In the genomic region with DNA sequence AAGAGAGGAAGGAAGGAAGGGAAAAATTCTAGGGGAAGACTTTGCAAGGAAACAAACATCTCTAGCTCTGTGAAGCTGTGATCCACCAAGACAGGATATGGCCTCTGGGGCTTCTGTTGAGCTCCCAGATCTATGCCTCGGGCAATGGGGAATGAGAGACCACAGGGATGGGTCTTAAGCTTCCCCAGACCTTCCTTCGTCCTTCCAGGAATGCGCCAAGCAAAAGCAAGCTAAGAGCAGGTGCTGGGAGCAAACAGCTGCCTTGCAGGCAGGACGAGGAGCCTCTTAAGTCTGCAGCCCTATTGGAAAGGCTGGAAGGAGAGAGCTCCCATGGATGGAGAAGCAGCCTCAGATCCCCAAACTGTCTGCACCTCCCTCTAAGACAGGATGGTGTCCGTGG, we compare ENCODE assay signal across 23 cellular contexts. TPM values are rescaled to one million over a fixed set of nuclear protein-coding genes. Genes with fewer than 3 reads are reported as not detected.
DNase-seq lines count a peak whose midpoint lies in the region; ATAC-seq, FAIRE-seq and TF ChIP-seq lines count a peak whose summit lies in the region.
"Had no signal": no experiment of that assay in that cellular context is flagged by ENCODE, and none has a peak within 500 bp of the region (broad histone marks: within the 10 kb centered on the region; RNA-seq: fewer than 3 reads in every experiment).

No MANE protein-coding gene starts in this region.

- CTCF ChIA-PET in IMR-90 (lab: Yijun Ruan, JAX): no interaction called here
- CTCF ChIA-PET in RWPE1 (lab: Yijun Ruan, JAX): interaction anchor here (1.1 kb wide), 1 partner anchor 21 kb away, joined by 7 read pairs; no protein-coding TSS in a partner anchor

- TF ChIP-seq EP300 in gastroesophageal sphincter (IDR thresholded peaks at IDR 0.05): no peak

- H3K4me2 ChIP-seq in IMR-90 (ENCODE audit: low read depth, low read length) (no peak overlapping the region), neuronal stem cell (ENCODE audit: insufficient read depth, low read length, poor library complexity, severe bottlenecking) (no peak overlapping the region)
- H3K4me2 ChIP-seq: A549 had no signal

- BruUV-seq in IMR-90 (replicated peaks; lab: Mats Ljungman, UMichigan): no TSS peak

- H3K79me1 ChIP-seq in IMR-90 (ENCODE audit: low read depth in 1 of 2, low read length in 2 of 2) (no peaks in the 10 kb centered on the region), neuronal stem cell (ENCODE audit: low read depth, low read length) (no peaks in the 10 kb centered on the region)

- H2BK12ac ChIP-seq in neuronal stem cell (ENCODE audit: low read length): no peak overlapping the region

- WGBS in IMR-90 (ENCODE audit: extremely low coverage in 2 of 2, insufficient read length in 1 of 2), 2 experiments: no CpG with 5 or more reads among the region's 5 CpGs
- WGBS in gastroesophageal sphincter (ENCODE audit: low coverage in 1 of 2), 2 donors: 64 to 90% methylated on average over 2 to 4 of the region's 5 CpGs
- WGBS in neuronal stem cell (ENCODE audit: extremely low coverage in 2 of 2, insufficient read length in 2 of 2, insufficient replicate concordance in 1 of 2), 2 donors: no CpG with 5 or more reads among the region's 5 CpGs

- H3K4ac ChIP-seq in IMR-90 (ENCODE audit: low read depth, low read length): no peak overlapping the region
- no peak overlapping the region for H3K4ac ChIP-seq in neuronal stem cell (ENCODE audit: low read length)

- DNase-seq in IMR-90: no peak
- DNase-seq in RWPE1 (ENCODE audit: low spot score): no peak
- DNase-seq in neuronal stem cell (ENCODE audit: low spot score): no peak
- no peak for DNase-seq in iPS-NIHi11 (ENCODE audit: low spot score)
- DNase-seq in activated CD4-positive, alpha-beta T cell treated with anti-CD3 and anti-CD28 coated beads, Interleukin-2, amount 50 U/mL, for 48 hours: no peak
- DNase-seq in activated CD4-positive, alpha-beta T cell treated with anti-CD3 and anti-CD28 coated beads for 1 hour: no peak
- DNase-seq in GM12891 (ENCODE audit: insufficient read length, low spot score): no peak
- DNase-seq: Caco-2; CD4-positive, alpha-beta T cell; DMS153; GF-D8; H9; MM.1S; NCI-H1092; NCI-H1436 treated with DMSO at 0.1 percent for 48 hours; NCI-H2081; NCI-H510A treated with DMSO at 0.1 percent for 48 hours; NCI-H82; PC-3 had no signal

- H3K9ac ChIP-seq in IMR-90 (ENCODE audit: low read depth, low read length) (no peak overlapping the region), neuronal stem cell (ENCODE audit: low read depth, low read length, poor library complexity) (no peak overlapping the region)

- no peaks in the 10 kb centered on the region for H3K36me3 ChIP-seq in IMR-90 (ENCODE audit: control insufficient read depth, insufficient read depth, low read length)
- no peaks in the 10 kb centered on the region for H3K36me3 ChIP-seq in gastroesophageal sphincter
- H3K36me3 ChIP-seq in neuronal stem cell (replicated peaks in 1 of 2; ENCODE audit: control insufficient read depth in 2 of 2, insufficient read depth in 2 of 2, low read length in 2 of 2): no peaks in the 10 kb centered on the region

- H3K9me1 ChIP-seq in IMR-90 (ENCODE audit: insufficient read depth, low read length): peaks cover 14% of the 10 kb centered on the region

- no peaks in the 10 kb centered on the region for H4K20me1 ChIP-seq in IMR-90 (ENCODE audit: insufficient read depth, low read length)

- H3K4me3 ChIP-seq in IMR-90 (ENCODE audit: insufficient read depth, low read depth, low read length) (no peak overlapping the region), gastroesophageal sphincter (no peak overlapping the region), neuronal stem cell (ENCODE audit: low read length in 2 of 2) (no peak overlapping the region)
- H3K4me3 ChIP-seq: A549, GM12878 had no signal

- H2BK5ac ChIP-seq in IMR-90 (ENCODE audit: low read depth, low read length, poor library complexity, severe bottlenecking) (no peak overlapping the region), neuronal stem cell (ENCODE audit: low read length) (no peak overlapping the region)

- FAIRE-seq in GM12891 (lab: Jason Lieb, UNC): no peak
- FAIRE-seq: A549, GM12878, GM19239 had no signal

- TF ChIP-seq POLR2A in IMR-90 (IDR thresholded peaks at IDR 0.05; ENCODE audit: low read depth, low read length) (no peak), gastroesophageal sphincter (IDR thresholded peaks at IDR 0.05) (no peak), GM12891 (IDR thresholded peaks at IDR 0.05; ENCODE audit: low read depth, low read length) (no peak)

- dilution Hi-C loops in IMR-90 (cut with HindIII; ENCODE audit: low sequenced_read_pairs, unreplicated experiment): loop anchor here (10.0 kb wide), 1 partner anchor 51 kb away; no protein-coding TSS in a partner anchor

- H4K91ac ChIP-seq in IMR-90 (ENCODE audit: insufficient read depth, low read depth, low read length): no peak overlapping the region; the same call in 1 of the 2 replicates
- no peak overlapping the region for H4K91ac ChIP-seq in neuronal stem cell (ENCODE audit: low read depth, low read length, poor library complexity)

- H3K27ac ChIP-seq in IMR-90 (ENCODE audit: insufficient read depth, low read length): no peak overlapping the region
- peak overlapping the region; percentile 48 for H3K27ac ChIP-seq in RWPE1
- peak overlapping the region in 3 of 4 donors; percentile 38 to 46 (median 43) for H3K27ac ChIP-seq in gastroesophageal sphincter
- no peak overlapping the region for H3K27ac ChIP-seq in neuronal stem cell (replicated peaks; ENCODE audit: low read length)
- H3K27ac ChIP-seq: A549 had no signal

- peaks cover 15% of the 10 kb centered on the region for H3K4me1 ChIP-seq in IMR-90 (ENCODE audit: control insufficient read depth, insufficient read depth, low read length)
- peaks cover 0 to 50% (median 15%) of the 10 kb centered on the region in 3 donors for H3K4me1 ChIP-seq in gastroesophageal sphincter
- no peaks in the 10 kb centered on the region for H3K4me1 ChIP-seq in neuronal stem cell (ENCODE audit: control insufficient read depth in 2 of 2, insufficient read depth in 1 of 2, low read depth in 1 of 2, low read length in 2 of 2)
- H3K4me1 ChIP-seq: Caco-2 had no signal

- no peak overlapping the region for H4K5ac ChIP-seq in IMR-90 (ENCODE audit: low read depth, low read length)

- H3K56ac ChIP-seq in IMR-90 (ENCODE audit: extremely low read depth, insufficient read depth, low read length): no peak overlapping the region

- POLR2A ChIA-PET in IMR-90 (lab: Charles Lee; ENCODE audit: unreplicated experiment): no interaction called here
- POLR2A ChIA-PET in RWPE1 (lab: Yijun Ruan, JAX; ENCODE audit: low non-redundant PET): no interaction called here

- no peak overlapping the region for H2BK20ac ChIP-seq in IMR-90 (ENCODE audit: low read depth, low read length)

- no peak overlapping the region for H2AK5ac ChIP-seq in IMR-90 (ENCODE audit: low read depth, low read length)
- H2AK5ac ChIP-seq in neuronal stem cell (ENCODE audit: low read depth, low read length): peak overlapping the region; percentile 10

- no peak for TF ChIP-seq CTCF in IMR-90 (conservative IDR thresholded peaks at IDR 0.05; ENCODE audit: low read depth, low read length)
- no peak for TF ChIP-seq CTCF in RWPE1 (conservative IDR thresholded peaks at IDR 0.05; ENCODE audit: low read depth)
- no peak for TF ChIP-seq CTCF in gastroesophageal sphincter (IDR thresholded peaks at IDR 0.05)

- H4K8ac ChIP-seq in IMR-90 (ENCODE audit: low read depth in 2 of 2, low read length in 2 of 2) (no peak overlapping the region), neuronal stem cell (ENCODE audit: low read depth, low read length) (no peak overlapping the region)

- H3K14ac ChIP-seq in IMR-90 (replicated peaks; ENCODE audit: low read depth, low read length) (no peak overlapping the region), neuronal stem cell (ENCODE audit: low read length) (no peak overlapping the region)

- H3K9me3 ChIP-seq in IMR-90 (ENCODE audit: control insufficient read depth, insufficient read depth, low read length): no peaks in the 10 kb centered on the region
- no peaks in the 10 kb centered on the region for H3K9me3 ChIP-seq in gastroesophageal sphincter
- no peaks in the 10 kb centered on the region for H3K9me3 ChIP-seq in neuronal stem cell (replicated peaks in 1 of 2; ENCODE audit: control insufficient read depth in 2 of 2, insufficient read depth in 1 of 2, low read depth in 1 of 2, low read length in 2 of 2)
- H3K9me3 ChIP-seq: A549, Caco-2 had no signal

- H2BK15ac ChIP-seq in IMR-90 (ENCODE audit: low read depth, low read length) (no peak overlapping the region), neuronal stem cell (ENCODE audit: low read length) (no peak overlapping the region)

- intact Hi-C loops in IMR-90 (cut with micrococcal nuclease): no loop called here

- H2AFZ ChIP-seq in IMR-90 (replicated peaks; ENCODE audit: low read length, poor library complexity) (no peak overlapping the region), neuronal stem cell (ENCODE audit: low read length) (no peak overlapping the region)

- no peak overlapping the region for H2AK9ac ChIP-seq in IMR-90 (replicated peaks; ENCODE audit: low read depth, low read length, poor library complexity)

- H3K23ac ChIP-seq in IMR-90 (ENCODE audit: low read depth, low read length): 0 out of 2 replicates have a peak overlapping the region, but pooled peaks have one; percentile 63
- H3K23ac ChIP-seq in neuronal stem cell (ENCODE audit: low read depth, low read length, poor library complexity): no peak overlapping the region

- ATAC-seq in IMR-90 (ENCODE audit: low read depth) (no peak), gastroesophageal sphincter (no peak)
- ATAC-seq: A549, GM12878, PC-3 had no signal

- in situ Hi-C loops in IMR-90 (cut with MboI; ENCODE audit: low sequenced_read_pairs): no loop called here

- no peak for TF ChIP-seq RAD21 in IMR-90 (IDR thresholded peaks at IDR 0.05; ENCODE audit: low read length)

- H3K18ac ChIP-seq in IMR-90 (ENCODE audit: low read depth, low read length): no peak overlapping the region
- H3K18ac ChIP-seq in neuronal stem cell (ENCODE audit: low read length): peak overlapping the region; percentile 54

- H2BK120ac ChIP-seq in IMR-90 (ENCODE audit: low read depth, low read length) (no peak overlapping the region), neuronal stem cell (ENCODE audit: low read depth, low read length) (no peak overlapping the region)

- H3K27me3 ChIP-seq in IMR-90 (ENCODE audit: control insufficient read depth, insufficient read depth, low read length): no peaks in the 10 kb centered on the region
- no peaks in the 10 kb centered on the region for H3K27me3 ChIP-seq in gastroesophageal sphincter
- H3K27me3 ChIP-seq in neuronal stem cell (ENCODE audit: control insufficient read depth in 3 of 3, insufficient read depth in 3 of 3, low read depth in 1 of 3, low read length in 3 of 3): peaks cover 0 to 15% (median 0%) of the 10 kb centered on the region in 3 experiments

TF ChIP-seq in GM12891, 5 proteins besides CTCF, POLR2A, EP300 and RAD21 (continues in another document):
- no peak for TF ChIP-seq PAX5 (IDR thresholded peaks at IDR 0.05; ENCODE audit: insufficient read depth, low read length, severe bottlenecking)

RNA-seq across cellular contexts. Expression of gene ELN, which starts 21.9 kb away (rescaled TPM):
- total RNA-seq in IMR-90 (2012; rRNA removed) (1.9 and 2.2 TPM in 2 replicates), gastroesophageal sphincter (100 to 1,000 TPM; 316 to 703 (median 441) TPM)
- polyA plus RNA-seq in IMR-90 (2012; rRNA removed): 14.3 and 15.3 TPM in 2 replicates
- 9.6 and 12.3 TPM in 2 replicates for polyA plus RNA-seq in IMR-90 (2012; cell fraction: cytosol; rRNA removed)
- polyA plus RNA-seq in IMR-90 (2012; cell fraction: nucleus; rRNA removed; ENCODE audit: low replicate concordance): 5.9 and 15.2 TPM in 2 replicates
- polyA plus RNA-seq in neuronal stem cell (2013, experiment 1 of 2): 2.9 TPM
- polyA plus RNA-seq in neuronal stem cell (2013, experiment 2 of 2): 3.1 TPM
- not detected for polyA plus RNA-seq in GM12891 (2012; ENCODE audit: low read depth, missing spikeins)
- total RNA-seq: Caco-2; CD4-positive, alpha-beta T cell had no signal

Comparison
In these comparisons a context has a peak if more than half of its experiments do, and no peak if none do; other contexts are left out.
1. H3K27ac ChIP-seq: peak in RWPE1 (single experiment) and gastroesophageal sphincter (3 of 4); none in IMR-90 (single experiment) and neuronal stem cell (single experiment).
2. RNA of gene ELN, which starts 21.9 kb away (total RNA-seq): 316 to 703 TPM in gastroesophageal sphincter; 1.9 to 2.2 TPM in IMR-90; every median in the first group is over 100 times any median in the second.